7 cellular contexts compared by ENCODE assay signal in genomic region chr12:54431911-54432814, GRCh38. TPM values are rescaled to one million over a fixed set of nuclear protein-coding genes. Genes with fewer than 3 reads are reported as not detected.
A peak's percentile ranks its signal among the peaks of the same experiment; 100 is the strongest.
DNase-seq lines count a peak whose midpoint lies in the region; ATAC-seq and TF ChIP-seq lines count a peak whose summit lies in the region.

No MANE protein-coding gene starts in this region.

- no peaks in the 10 kb centered on the region for H3K27me3 ChIP-seq in right atrium auricular region

- DNase-seq in HFFc6 (peak; percentile 58), right atrium auricular region (ENCODE audit: low spot score) (peak; percentile 93), SIG-M5 (lab: John Stamatoyannopoulos, UW) (no peak)
- peak; percentile 65 to 76 for DNase-seq in activated CD4-positive, alpha-beta T cell treated with anti-CD3 and anti-CD28 coated beads, Interleukin-2, amount 50 U/mL, for 48 hours

- ATAC-seq in HG03196 (IDR thresholded peaks at IDR 0.05; ENCODE audit: unreplicated experiment) (no peak), GM19328 (IDR thresholded peaks at IDR 0.05; ENCODE audit: unreplicated experiment) (no peak)

- peaks cover 1% of the 10 kb centered on the region for H3K27me3 Mint-ChIP-seq in HFFc6 (ENCODE audit: insufficient read depth)

- peaks cover 62% of the 10 kb centered on the region for H3K4me1 Mint-ChIP-seq in HFFc6 (ENCODE audit: low read depth)

- no peaks in the 10 kb centered on the region for H3K36me3 ChIP-seq in right atrium auricular region

- H3K4me3 ChIP-seq in right atrium auricular region (no peak overlapping the region), skin epidermis (no peak overlapping the region)

- H3K9me3 ChIP-seq in right atrium auricular region = no peaks in the 10 kb centered on the region

- H3K27ac Mint-ChIP-seq in HFFc6 = peak overlapping the region; percentile 69

- TF ChIP-seq CTCF in HFFc6 (IDR thresholded peaks at IDR 0.05) (peak; percentile 33; the same call in 1 of the 2 replicates), right atrium auricular region (IDR thresholded peaks at IDR 0.05) (no peak)

- peaks cover 0 to 59% of the 10 kb centered on the region in 2 donors for H3K4me1 ChIP-seq in right atrium auricular region

- H3K27ac ChIP-seq in right atrium auricular region (peak overlapping the region; percentile 57 to 71), skin epidermis (peak overlapping the region in 14 of 21 experiments; percentile 4 to 65 (median 38))

- H3K9me3 Mint-ChIP-seq in HFFc6 = no peaks in the 10 kb centered on the region

- peak overlapping the region; percentile 63 for H3K4me3 Mint-ChIP-seq in HFFc6

- no peaks in the 10 kb centered on the region for H3K36me3 Mint-ChIP-seq in HFFc6 (ENCODE audit: low read depth)

RNA-seq across cellular contexts. Expression of gene ITGA5, which starts 13.1 kb away (rescaled TPM):
- total RNA-seq in HFFc6 (2021; fragmentation: NEBNext Ultra II Directional; extraction: Animal tissue kit (Norgen Biotek cat#: 25700)) = 100 to 1,000 TPM; 261 to 355 (median 329) TPM
- total RNA-seq in right atrium auricular region = 100 to 1,000 TPM in 1 of 2 donors, 10 to 100 TPM in 1; 80.5 to 144 TPM

RNA-seq across cellular contexts. Expression of gene GTSF1, which starts 41.2 kb away (rescaled TPM):
- not detected for total RNA-seq in HFFc6 (2021; fragmentation: NEBNext Ultra II Directional; extraction: Animal tissue kit (Norgen Biotek cat#: 25700))
- total RNA-seq in right atrium auricular region = not detected

RNA-seq across cellular contexts. Expression of gene ZNF385A, which starts 47.6 kb away (rescaled TPM):
- 1 to 10 TPM; 4.0 to 7.4 (median 6.1) TPM for total RNA-seq in HFFc6 (2021; fragmentation: NEBNext Ultra II Directional; extraction: Animal tissue kit (Norgen Biotek cat#: 25700))
- 10 to 100 TPM in 1 of 2 donors, 1 to 10 TPM in 1; 6.7 to 12.7 TPM for total RNA-seq in right atrium auricular region
